19 cellular contexts compared by ENCODE assay signal in the genomic region with DNA sequence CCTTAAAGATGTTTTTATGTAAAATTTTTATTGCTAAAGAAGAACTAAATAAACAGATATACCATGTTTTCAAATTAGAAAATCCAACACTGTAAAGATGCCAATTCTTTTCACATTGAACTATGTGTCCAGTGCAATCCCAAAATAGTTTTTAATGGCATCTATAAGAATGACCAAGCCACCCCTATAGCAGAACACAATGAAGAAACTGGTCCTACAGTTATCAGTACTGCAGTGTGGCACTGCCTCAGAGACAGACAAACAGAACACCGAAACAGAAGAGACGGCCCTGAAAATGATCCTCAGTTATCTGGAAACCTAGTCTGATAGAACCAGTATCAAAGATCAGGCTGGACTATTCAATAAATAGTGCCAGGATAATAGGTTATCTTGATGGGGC. TPM values are rescaled to one million over a fixed set of nuclear protein-coding genes. Genes with fewer than 3 reads are reported as not detected.
DNase-seq lines count a peak whose midpoint lies in the region; ATAC-seq and TF ChIP-seq lines count a peak whose summit lies in the region.
"Had no signal": no experiment of that assay in that cellular context is flagged by ENCODE, and none has a peak within 500 bp of the region (broad histone marks: within the 10 kb centered on the region; RNA-seq: fewer than 3 reads in every experiment).

No MANE protein-coding gene starts in this region.

- H3K27me3 Mint-ChIP-seq in MCF 10A (ENCODE audit: insufficient read depth, unreplicated experiment) (no peaks in the 10 kb centered on the region), chondrocyte (ENCODE audit: low read depth) (no peaks in the 10 kb centered on the region), progenitor cell of endocrine pancreas (no peaks in the 10 kb centered on the region)

- no peaks in the 10 kb centered on the region for H3K9me3 Mint-ChIP-seq in MCF 10A (ENCODE audit: unreplicated experiment)
- no peaks in the 10 kb centered on the region for H3K9me3 Mint-ChIP-seq in chondrocyte (ENCODE audit: low read depth)
- no peaks in the 10 kb centered on the region for H3K9me3 Mint-ChIP-seq in progenitor cell of endocrine pancreas (ENCODE audit: low read depth)

- H3K4me1 Mint-ChIP-seq in MCF 10A (ENCODE audit: insufficient read depth, unreplicated experiment) (peaks cover 18% of the 10 kb centered on the region), chondrocyte (ENCODE audit: low read depth) (peaks cover 33% of the 10 kb centered on the region), progenitor cell of endocrine pancreas (ENCODE audit: low read depth) (peaks cover 11% of the 10 kb centered on the region)
- H3K4me1 Mint-ChIP-seq: CD4-positive, alpha-beta memory T cell had no signal

- no peak overlapping the region for H2AFZ ChIP-seq in mammary epithelial cell (ENCODE audit: low read depth, low read length)

- H3K27ac Mint-ChIP-seq in MCF 10A (ENCODE audit: low read depth, unreplicated experiment) (no peak overlapping the region), chondrocyte (ENCODE audit: unreplicated experiment) (peak overlapping the region; percentile 85), progenitor cell of endocrine pancreas (no peak overlapping the region)
- H3K27ac Mint-ChIP-seq: CD4-positive, alpha-beta memory T cell had no signal

- no peaks in the 10 kb centered on the region for H4K20me1 ChIP-seq in mammary epithelial cell (ENCODE audit: insufficient read depth, low read length)

- in situ Hi-C loops in mammary epithelial cell (cut with MboI; ENCODE audit: low sequenced_read_pairs in 2 of 2), result no loop called here

- BruUV-seq in mammary epithelial cell (replicated peaks; lab: Mats Ljungman, UMichigan), result no TSS peak
- no TSS peak for BruUV-seq in MCF 10A (replicated peaks; lab: Mats Ljungman, UMichigan)

- H3K36me3 Mint-ChIP-seq in MCF 10A (ENCODE audit: insufficient read depth, unreplicated experiment) (no peaks in the 10 kb centered on the region), chondrocyte (ENCODE audit: low read depth) (no peaks in the 10 kb centered on the region), progenitor cell of endocrine pancreas (ENCODE audit: insufficient read depth) (peaks cover 4% of the 10 kb centered on the region)
- H3K36me3 Mint-ChIP-seq: CD4-positive, alpha-beta memory T cell had no signal

- dilution Hi-C loops in mammary epithelial cell (cut with HindIII; ENCODE audit: low sequenced_read_pairs), result no loop called here

- POLR2A ChIA-PET in MCF 10A (lab: Yijun Ruan, JAX), result interaction anchor here (0.7 to 1.3 kb wide), 2 partner anchors 23 to 33 kb away, joined by 3 read pairs; no protein-coding TSS in a partner anchor

- no peaks in the 10 kb centered on the region for H3K9me3 ChIP-seq in mammary epithelial cell (replicated peaks; ENCODE audit: insufficient read depth, low read length)
- H3K9me3 ChIP-seq: SJSA1 had no signal

- TF ChIP-seq CTCF in mammary epithelial cell (conservative IDR thresholded peaks at IDR 0.05 in 1 of 2, IDR thresholded peaks at IDR 0.05 in 1 of 2; ENCODE audit: extremely low read depth in 1 of 2, insufficient read depth in 1 of 2, low read depth in 1 of 2, low read length in 2 of 2), result no peak
- no peak for TF ChIP-seq CTCF in MCF 10A (IDR thresholded peaks at IDR 0.05; ENCODE audit: unreplicated experiment)
- no peak for TF ChIP-seq CTCF in chondrocyte (IDR thresholded peaks at IDR 0.05)
- TF ChIP-seq CTCF in progenitor cell of endocrine pancreas (IDR thresholded peaks at IDR 0.05; ENCODE audit: unreplicated experiment), result no peak

- peaks cover 86% of the 10 kb centered on the region for H3K79me2 ChIP-seq in mammary epithelial cell (ENCODE audit: insufficient read depth, low read length)

- H3K4me3 ChIP-seq in mammary epithelial cell (replicated peaks in 1 of 3; ENCODE audit: insufficient read depth in 1 of 3, low read depth in 2 of 3, low read length in 3 of 3), result no peak overlapping the region
- H3K4me3 ChIP-seq: SJSA1 had no signal

- 88% methylated on average over 2 of the region's 2 CpGs for WGBS in mammary epithelial cell (ENCODE audit: low coverage, missing lambda C conversion rate)

- no peak overlapping the region for H3K4me3 Mint-ChIP-seq in MCF 10A (ENCODE audit: unreplicated experiment)
- no peak overlapping the region for H3K4me3 Mint-ChIP-seq in chondrocyte (ENCODE audit: unreplicated experiment)
- H3K4me3 Mint-ChIP-seq in progenitor cell of endocrine pancreas (ENCODE audit: low read depth), result no peak overlapping the region
- H3K4me3 Mint-ChIP-seq: CD4-positive, alpha-beta memory T cell had no signal

- H3K36me3 ChIP-seq in mammary epithelial cell (ENCODE audit: insufficient read depth, low read length), result peaks cover 2% of the 10 kb centered on the region
- H3K36me3 ChIP-seq: SJSA1 had no signal

- no peak overlapping the region for H3K4me2 ChIP-seq in mammary epithelial cell (ENCODE audit: insufficient read depth, low read depth, low read length)

- DNase-seq in mammary epithelial cell, result no peak
- no peak for DNase-seq in MCF 10A (ENCODE audit: unreplicated experiment)
- DNase-seq in chondrocyte (ENCODE audit: low spot score), result no peak
- no peak for DNase-seq in left lobe of liver (ENCODE audit: low spot score)
- DNase-seq in stimulated activated naive CD4-positive, alpha-beta T cell treated with Interleukin-2 at 50 U/mL for 16 hours (lab: John Stamatoyannopoulos, UW), result no peak
- no peak for DNase-seq in stimulated activated CD4-positive, alpha-beta T cell treated with anti-CD3 and anti-CD28 coated beads, Interleukin-4, amount 100 ng/mL, for 1 hour
- no peak for DNase-seq in progenitor cell of endocrine pancreas (ENCODE audit: low spot score, unreplicated experiment)
- DNase-seq: CD4-positive, alpha-beta memory T cell; DMS79; KBM-7; NCI-H1436; NCI-H2029; NCI-H2171; NCI-H774; RPMI8226 had no signal

- H3K27me3 ChIP-seq in mammary epithelial cell (ENCODE audit: insufficient read depth, low read length), result no peaks in the 10 kb centered on the region
- H3K27me3 ChIP-seq: SJSA1 had no signal

- CTCF ChIA-PET in mammary epithelial cell (lab: Charles Lee; ENCODE audit: low non-redundant PET) (no interaction called here), MCF 10A (lab: Yijun Ruan, JAX) (interaction anchor here (0.5 to 0.7 kb wide), 2 partner anchors 16 to 325 kb away, joined by 3 to 4 read pairs; no protein-coding TSS in a partner anchor)

- H3K9ac ChIP-seq in mammary epithelial cell (ENCODE audit: insufficient read depth, low read length), result no peak overlapping the region

- ATAC-seq in left lobe of liver, result peak; percentile 60
- ATAC-seq: HCT116 had no signal

- peaks cover 10% of the 10 kb centered on the region for H3K4me1 ChIP-seq in mammary epithelial cell (ENCODE audit: insufficient read depth, low read length)
- H3K4me1 ChIP-seq: SJSA1 had no signal

- H3K27ac ChIP-seq in mammary epithelial cell (ENCODE audit: insufficient read depth, low read depth, low read length) (peak overlapping the region; percentile 29), temporal lobe (ENCODE audit: low read depth, low read length) (peak overlapping the region; percentile 36)
- H3K27ac ChIP-seq: 22Rv1, SJSA1 had no signal

- intact Hi-C loops in mammary epithelial cell (cut with micrococcal nuclease), result no loop called here
- intact Hi-C loops in MCF 10A (cut with micrococcal nuclease), result no loop called here

RNA-seq across cellular contexts. Expression of gene KIF13A, which starts 41.9 kb away (rescaled TPM):
- total RNA-seq in mammary epithelial cell (10 to 100 TPM; 71.2 to 85.5 TPM), MCF 10A (2022) (24.1 and 33.5 TPM in 2 replicates), chondrocyte (39.5 to 51.9 TPM (median 49.7 TPM) in 3 replicates), left lobe of liver (16.7 TPM), temporal lobe (14.5 TPM), progenitor cell of endocrine pancreas (44.4 and 44.5 TPM in 2 replicates)
- 36.9 TPM for polyA plus RNA-seq in mammary epithelial cell
- 69.5 TPM for polyA minus RNA-seq in mammary epithelial cell
